1 cellular context compared by ENCODE assay signal in genomic region chr5:33270671-33271070, GRCh38.
TF ChIP-seq lines count a peak whose summit lies in the region.

No MANE protein-coding gene starts in this region.

TF ChIP-seq in IMR-90, 13 proteins besides CTCF, POLR2A, EP300 and RAD21 (continued from another document):
- TF ChIP-seq MXI1 (IDR thresholded peaks at IDR 0.05; ENCODE audit: borderline replicate concordance, low read depth, low read length) = no peak
- TF ChIP-seq BHLHE40 (IDR thresholded peaks at IDR 0.05; ENCODE audit: low read depth, low read length) = no peak
- no peak for TF ChIP-seq MAFK (IDR thresholded peaks at IDR 0.05; ENCODE audit: low read depth, low read length)
- no peak for TF ChIP-seq NFE2L2 (IDR thresholded peaks at IDR 0.05; ENCODE audit: low read depth, low read length)
- no peak for TF ChIP-seq SMC3 (IDR thresholded peaks at IDR 0.05; ENCODE audit: low read depth, low read length)
- TF ChIP-seq, protein P1, sequence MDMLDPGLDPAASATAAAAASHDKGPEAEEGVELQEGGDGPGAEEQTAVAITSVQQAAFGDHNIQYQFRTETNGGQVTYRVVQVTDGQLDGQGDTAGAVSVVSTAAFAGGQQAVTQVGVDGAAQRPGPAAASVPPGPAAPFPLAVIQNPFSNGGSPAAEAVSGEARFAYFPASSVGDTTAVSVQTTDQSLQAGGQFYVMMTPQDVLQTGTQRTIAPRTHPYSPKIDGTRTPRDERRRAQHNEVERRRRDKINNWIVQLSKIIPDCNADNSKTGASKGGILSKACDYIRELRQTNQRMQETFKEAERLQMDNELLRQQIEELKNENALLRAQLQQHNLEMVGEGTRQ (IDR thresholded peaks at IDR 0.05; ENCODE audit: low read depth, low read length) = no peak
